ENCODE assay signal across 20 cellular contexts in the genomic region with DNA sequence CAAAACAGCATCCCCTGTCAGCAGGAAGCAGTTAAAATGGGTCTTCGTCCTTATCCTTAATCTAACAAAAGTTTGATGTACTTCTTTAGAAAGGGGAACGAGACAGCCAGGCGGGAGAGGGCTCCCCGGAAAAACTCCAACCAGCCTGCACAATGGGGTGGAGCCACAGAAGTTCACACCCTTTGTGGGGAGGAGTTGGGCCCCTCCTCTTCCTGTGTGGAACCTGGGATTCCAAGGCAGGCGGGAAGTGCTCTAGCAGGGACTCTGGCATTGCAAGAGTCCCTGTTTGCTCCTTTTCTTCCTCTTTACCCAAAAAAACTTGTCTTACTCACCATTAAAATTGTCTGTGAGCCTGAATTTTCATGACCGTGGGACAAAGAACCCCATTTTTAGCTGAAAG. TPM values are rescaled to one million over a fixed set of nuclear protein-coding genes. Genes with fewer than 3 reads are reported as not detected.
DNase-seq lines count a peak whose midpoint lies in the region; ATAC-seq and TF ChIP-seq lines count a peak whose summit lies in the region.
"Had no signal": no experiment of that assay in that cellular context is flagged by ENCODE, and none has a peak within 500 bp of the region (broad histone marks: within the 10 kb centered on the region; RNA-seq: fewer than 3 reads in every experiment).

No MANE protein-coding gene starts in this region.

- H3K4me2 ChIP-seq in SK-N-SH (no peak overlapping the region), OCI-LY3 (ENCODE audit: low read length) (peak overlapping the region; percentile 82)

- CTCF ChIA-PET in SK-N-SH (lab: Yijun Ruan, JAX): interaction anchor here (0.9 to 3.8 kb wide), 9 partner anchors 9 to 75 kb away, joined by 3 to 28 read pairs (median 5); no protein-coding TSS in a partner anchor

- no peak for TF ChIP-seq EP300 in SK-N-SH (IDR thresholded peaks at IDR 0.05; ENCODE audit: borderline replicate concordance in 1 of 2, low read depth in 1 of 2, low read length in 1 of 2)

- DNase-seq in SK-N-SH (no peak), foreskin melanocyte (peak; percentile 5), GM19240 (ENCODE audit: insufficient read length, low spot score) (no peak), hippocampal formation (lab: John Stamatoyannopoulos, UW) (no peak), cerebellar nuclear complex (lab: John Stamatoyannopoulos, UW) (no peak)
- no peak for DNase-seq in activated CD4-positive, alpha-beta T cell treated with anti-CD3 and anti-CD28 coated beads for 1 hour
- DNase-seq: 8988T; BE2C; Caco-2; CD4-positive, alpha-beta T cell; GDM1; GM23248; NCI-H1092 treated with DMSO at 0.1 percent for 48 hours; NCI-H146; NCI-H2081; NCI-H446 treated with DMSO at 0.1 percent for 48 hours; NK-92 treated with Interleukin-12 subunit alpha and Interleukin-12 subunit beta, amount 100 ng/mL, for 24 hours; Right ventricle myocardium superior had no signal

- no peaks in the 10 kb centered on the region for H3K36me3 ChIP-seq in SK-N-SH (replicated peaks in 1 of 2; ENCODE audit: control insufficient read depth in 1 of 2, insufficient read depth in 2 of 2, low read length in 1 of 2)
- H3K36me3 ChIP-seq in OCI-LY3 (replicated peaks; ENCODE audit: low read depth, low read length): no peaks in the 10 kb centered on the region
- H3K36me3 ChIP-seq: BE2C had no signal

- H3K4me3 ChIP-seq in SK-N-SH (ENCODE audit: low read depth in 2 of 2, low read length in 1 of 2) (no peak overlapping the region), OCI-LY3 (ENCODE audit: low read length) (peak overlapping the region; percentile 1; the same call in 1 of the 2 replicates)
- H3K4me3 ChIP-seq: GM23248 had no signal

- TF ChIP-seq RAD21 in SK-N-SH (IDR thresholded peaks at IDR 0.05; ENCODE audit: low read length): no peak

- H2AFZ ChIP-seq in SK-N-SH (ENCODE audit: low read depth) (no peak overlapping the region), OCI-LY3 (ENCODE audit: low read depth, low read length) (no peak overlapping the region)
- H2AFZ ChIP-seq: GM23248 had no signal

- POLR2A ChIA-PET in SK-N-SH (lab: Yijun Ruan, JAX): no interaction called here

- H3K27ac ChIP-seq in SK-N-SH (ENCODE audit: low read depth in 2 of 2, low read length in 1 of 2): no peak overlapping the region
- H3K27ac ChIP-seq in OCI-LY3 (ENCODE audit: low read length): peak overlapping the region; percentile 82
- H3K27ac ChIP-seq: GM23248 had no signal

- TF ChIP-seq CTCF in SK-N-SH (IDR thresholded peaks at IDR 0.05) (no peak), OCI-LY3 (IDR thresholded peaks at IDR 0.05; ENCODE audit: low read depth, low read length) (no peak)

- peaks cover 7% of the 10 kb centered on the region; the same call in 1 of the 2 replicates for H3K27me3 ChIP-seq in SK-N-SH (ENCODE audit: insufficient read depth)
- H3K27me3 ChIP-seq in OCI-LY3 (ENCODE audit: low read depth, low read length): no peaks in the 10 kb centered on the region

- no peaks in the 10 kb centered on the region for H3F3A ChIP-seq in SK-N-SH (replicated peaks; ENCODE audit: insufficient read depth)

- H3K9me2 ChIP-seq in SK-N-SH: no peaks in the 10 kb centered on the region

- H3K9ac ChIP-seq in SK-N-SH (no peak overlapping the region), OCI-LY3 (ENCODE audit: low read length) (no peak overlapping the region; the same call in 1 of the 2 replicates)
- H3K9ac ChIP-seq: GM23248 had no signal

- WGBS in SK-N-SH (ENCODE audit: low lambda C conversion rate): 6% methylated on average over 6 of the region's 6 CpGs

- H3K79me2 ChIP-seq in SK-N-SH (ENCODE audit: insufficient read depth): no peaks in the 10 kb centered on the region
- H3K79me2 ChIP-seq in OCI-LY3 (ENCODE audit: low read length): no peaks in the 10 kb centered on the region

- H4K20me1 ChIP-seq in SK-N-SH (ENCODE audit: insufficient read depth): no peaks in the 10 kb centered on the region
- no peaks in the 10 kb centered on the region for H4K20me1 ChIP-seq in OCI-LY3 (ENCODE audit: insufficient read depth, low read length)

- no peaks in the 10 kb centered on the region for H3K9me3 ChIP-seq in SK-N-SH
- no peaks in the 10 kb centered on the region for H3K9me3 ChIP-seq in OCI-LY3 (ENCODE audit: insufficient read depth, low read length)
- H3K9me3 ChIP-seq: BE2C had no signal

- no peaks in the 10 kb centered on the region for H3K4me1 ChIP-seq in SK-N-SH (ENCODE audit: control insufficient read depth in 1 of 2, insufficient read depth in 2 of 2, low read depth in 1 of 2, low read length in 1 of 2)
- peaks cover 27% of the 10 kb centered on the region for H3K4me1 ChIP-seq in OCI-LY3 (ENCODE audit: low read length)
- H3K4me1 ChIP-seq: BE2C had no signal

- peak; percentile 49; the same call in 2 of the 3 replicates for ATAC-seq in SK-N-SH treated with all-trans-retinoic acid at 6 μM for 48 hours

TF ChIP-seq in SK-N-SH treated with all-trans-retinoic acid at 6 μM for 48 hours, 23 proteins besides CTCF, POLR2A, EP300 and RAD21:
- TF ChIP-seq ZNF70 (CRISPR knock-in tag; IDR thresholded peaks at IDR 0.05) (no peak), CSDC2 (CRISPR knock-in tag; IDR thresholded peaks at IDR 0.05) (no peak), OSR1 (CRISPR knock-in tag; IDR thresholded peaks at IDR 0.05) (no peak), TOX (CRISPR knock-in tag; IDR thresholded peaks at IDR 0.05; ENCODE audit: borderline replicate concordance) (no peak), ZNF8 (CRISPR knock-in tag; IDR thresholded peaks at IDR 0.05) (no peak), SNAI2 (CRISPR knock-in tag; IDR thresholded peaks at IDR 0.05) (no peak), PPARA (CRISPR knock-in tag; IDR thresholded peaks at IDR 0.05; ENCODE audit: borderline replicate concordance) (no peak), ZFP30 (CRISPR knock-in tag; IDR thresholded peaks at IDR 0.05) (no peak), TCF4 (CRISPR knock-in tag; IDR thresholded peaks at IDR 0.05; ENCODE audit: borderline replicate concordance) (no peak)

TF ChIP-seq in SK-N-SH, 30 proteins besides CTCF, POLR2A, EP300 and RAD21:
- TF ChIP-seq TCF12 (IDR thresholded peaks at IDR 0.05): no peak
- TF ChIP-seq GABPA (IDR thresholded peaks at IDR 0.05; ENCODE audit: low read depth): no peak
- TF ChIP-seq RCOR1 (IDR thresholded peaks at IDR 0.05; ENCODE audit: low read length): no peak

RNA-seq across cellular contexts. Expression of gene FCRL5, which starts 47.7 kb away (rescaled TPM):
- polyA plus RNA-seq in SK-N-SH (2012; rRNA removed): not detected in 2 replicates
- polyA plus RNA-seq in SK-N-SH (2012; cell fraction: cytosol; rRNA removed): not detected in 2 replicates
- not detected in 2 replicates for polyA plus RNA-seq in SK-N-SH (2012; cell fraction: nucleus; rRNA removed)
- polyA plus RNA-seq: GM23248 had no signal
